In genomic region chr21:41219498-41220207, GRCh38 we compare ENCODE assay signal across 30 cellular contexts. TPM values are rescaled to one million over a fixed set of nuclear protein-coding genes. Genes with fewer than 3 reads are reported as not detected.
DNase-seq lines count a peak whose midpoint lies in the region; ATAC-seq and TF ChIP-seq lines count a peak whose summit lies in the region.
"Had no signal": no experiment of that assay in that cellular context is flagged by ENCODE, and none has a peak within 500 bp of the region (broad histone marks: within the 10 kb centered on the region; RNA-seq: fewer than 3 reads in every experiment).

No MANE protein-coding gene starts in this region.

- H3K27me3 ChIP-seq in esophagus squamous epithelium, result no peaks in the 10 kb centered on the region
- H3K27me3 ChIP-seq: cardiac muscle cell, colonic mucosa, SJCRH30, upper lobe of left lung had no signal

- no peaks in the 10 kb centered on the region for H3K27me3 Mint-ChIP-seq in WTC11 (ENCODE audit: low read depth)
- H3K27me3 Mint-ChIP-seq: CD4-positive, CD25-positive, alpha-beta regulatory T cell had no signal

- no peaks in the 10 kb centered on the region; the same call in 1 of the 2 replicates for H3K36me3 Mint-ChIP-seq in WTC11
- H3K36me3 Mint-ChIP-seq: activated naive CD4-positive, alpha-beta T cell treated with anti-CD3 and anti-CD28 coated beads, Interleukin-2, amount 10 ng/mL, durations not matched to agents 7 days and 5 days; CD4-positive, CD25-positive, alpha-beta regulatory T cell had no signal

- H3K4me3 Mint-ChIP-seq in WTC11, result no peak overlapping the region
- H3K4me3 Mint-ChIP-seq: activated CD8-positive, alpha-beta T cell treated with anti-CD3 and anti-CD28 coated beads, Interleukin-2, amount 10 ng/mL, durations not matched to agents 7 days and 5 days; activated naive CD4-positive, alpha-beta T cell treated with anti-CD3 and anti-CD28 coated beads, Interleukin-2, amount 10 ng/mL, durations not matched to agents 7 days and 5 days; activated T-helper 17 cell treated with anti-CD3 and anti-CD28 coated beads, Interleukin-2, amount 50 U/mL, for 72 hours; CD4-positive, CD25-positive, alpha-beta regulatory T cell had no signal

- no peaks in the 10 kb centered on the region for H3K9me3 Mint-ChIP-seq in WTC11
- H3K9me3 Mint-ChIP-seq: activated naive CD4-positive, alpha-beta T cell treated with anti-CD3 and anti-CD28 coated beads, Interleukin-2, amount 10 ng/mL, durations not matched to agents 7 days and 5 days; activated T-helper 17 cell treated with anti-CD3 and anti-CD28 coated beads, Interleukin-2, amount 50 U/mL, for 72 hours had no signal

- POLR2A ChIA-PET in WTC11 (lab: Charles Lee), result no interaction called here

- TF ChIP-seq CTCF in WTC11 (IDR thresholded peaks at IDR 0.05) (no peak), esophagus squamous epithelium (IDR thresholded peaks at IDR 0.05) (no peak)

- intact Hi-C loops in esophagus squamous epithelium (cut with DNase I), result no loop called here

- H3K4me1 Mint-ChIP-seq in WTC11, result 0 out of 2 replicates have a peak, but pooled peaks cover 8% of the 10 kb centered on the region
- H3K4me1 Mint-ChIP-seq: activated naive CD4-positive, alpha-beta T cell treated with anti-CD3 and anti-CD28 coated beads, Interleukin-2, amount 10 ng/mL, durations not matched to agents 7 days and 5 days; activated T-helper 17 cell treated with anti-CD3 and anti-CD28 coated beads, Interleukin-2, amount 50 U/mL, for 72 hours; CD4-positive, CD25-positive, alpha-beta regulatory T cell had no signal

- H3K36me3 ChIP-seq in esophagus squamous epithelium, result no peaks in the 10 kb centered on the region
- H3K36me3 ChIP-seq: cardiac muscle cell, colonic mucosa, SJCRH30, upper lobe of left lung had no signal

- CTCF ChIA-PET in WTC11 (lab: Charles Lee), result interaction anchor here (0.5 kb wide), 1 partner anchor 10 kb away, joined by 3 read pairs; no protein-coding TSS in a partner anchor

- H3K4me1 ChIP-seq in esophagus squamous epithelium, result peaks cover 4 to 46% (median 7%) of the 10 kb centered on the region in 3 donors
- H3K4me1 ChIP-seq: colonic mucosa, psoas muscle, SJCRH30, upper lobe of left lung had no signal

- WGBS in esophagus squamous epithelium, 2 donors, result 86 to 91% methylated on average over 9 to 14 of the region's 14 CpGs

- H3K27ac ChIP-seq in esophagus squamous epithelium, result peak overlapping the region; percentile 50 to 67 (median 60)
- H3K27ac ChIP-seq: cardiac muscle cell, colonic mucosa, psoas muscle, SJCRH30, upper lobe of left lung had no signal

- H3K27ac Mint-ChIP-seq in WTC11, result peak overlapping the region; percentile 50; the same call in 1 of the 2 replicates
- H3K27ac Mint-ChIP-seq: activated CD8-positive, alpha-beta T cell treated with anti-CD3 and anti-CD28 coated beads, Interleukin-2, amount 10 ng/mL, durations not matched to agents 7 days and 5 days; activated naive CD4-positive, alpha-beta T cell treated with anti-CD3 and anti-CD28 coated beads, Interleukin-2, amount 10 ng/mL, durations not matched to agents 7 days and 5 days; activated T-helper 17 cell treated with anti-CD3 and anti-CD28 coated beads, Interleukin-2, amount 50 U/mL, for 72 hours; CD4-positive, CD25-positive, alpha-beta regulatory T cell had no signal

- H3K9me3 ChIP-seq in esophagus squamous epithelium, result no peaks in the 10 kb centered on the region
- H3K9me3 ChIP-seq: colonic mucosa, psoas muscle, SJCRH30, upper lobe of left lung had no signal

- ATAC-seq in WTC11, result no peak
- ATAC-seq: activated CD8-positive, alpha-beta T cell treated with anti-CD3 and anti-CD28 coated beads, Interleukin-2, amount 10 ng/mL, durations not matched to agents 7 days and 5 days; activated T-helper 17 cell treated with anti-CD3 and anti-CD28 coated beads, Interleukin-2, amount 50 U/mL, for 72 hours; left ventricle myocardium superior; psoas muscle had no signal

- no peak for TF ChIP-seq POLR2A in esophagus squamous epithelium (IDR thresholded peaks at IDR 0.05)

- H3K4me3 ChIP-seq in esophagus squamous epithelium, result no peak overlapping the region
- H3K4me3 ChIP-seq: cardiac muscle cell, colonic mucosa, psoas muscle, SJCRH30, upper lobe of left lung had no signal

- DNase-seq in SIG-M5 treated with dmso at 0.1 percent for 504 hours (lab: John Stamatoyannopoulos, UW; ENCODE audit: unreplicated experiment), result peak; percentile 38
- DNase-seq in SIG-M5 (lab: John Stamatoyannopoulos, UW), result no peak
- DNase-seq in WTC11 (ENCODE audit: low spot score), result no peak
- no peak for DNase-seq in esophagus squamous epithelium (lab: John Stamatoyannopoulos, UW)
- DNase-seq in DMS79 (lab: John Stamatoyannopoulos, UW), result no peak
- DNase-seq in COLO668 (lab: John Stamatoyannopoulos, UW; ENCODE audit: unreplicated experiment), result no peak
- no peak for DNase-seq in GM19238 (ENCODE audit: insufficient read length, low spot score)
- no peak for DNase-seq in hippocampal formation (lab: John Stamatoyannopoulos, UW)
- DNase-seq: activated CD4-positive, alpha-beta T cell treated with anti-CD3 and anti-CD28 coated beads for 4 hours; activated CD8-positive, alpha-beta T cell treated with anti-CD3 and anti-CD28 coated beads, Interleukin-2, amount 10 ng/mL, durations not matched to agents 7 days and 5 days; activated naive CD4-positive, alpha-beta T cell treated with anti-CD3 and anti-CD28 coated beads, Interleukin-2, amount 10 ng/mL, durations not matched to agents 7 days and 5 days; CD4-positive, CD25-positive, alpha-beta regulatory T cell; colonic mucosa; effector CD4-positive, alpha-beta T cell; EL; glutamatergic neuron; GOT3; islet precursor cell; left ventricle myocardium superior; NCI-H1105; NCI-H2029; NCI-H2227 treated with DMSO at 0.1 percent for 48 hours; psoas muscle; SJCRH30; stimulated activated CD4-positive, alpha-beta T cell treated with anti-CD3 and anti-CD28 coated beads, Interleukin-4, amount 100 ng/mL, for 4 hours; SW 1271; T-helper 9 cell; upper lobe of left lung had no signal

TF ChIP-seq in WTC11, 78 proteins besides CTCF, POLR2A, EP300 and RAD21 (continues in another document):
- TF ChIP-seq E2F5 (CRISPR knock-in tag; IDR thresholded peaks at IDR 0.05) (no peak), E2F1 (CRISPR knock-in tag; IDR thresholded peaks at IDR 0.05) (no peak), ARID4B (CRISPR knock-in tag; IDR thresholded peaks at IDR 0.05; ENCODE audit: borderline replicate concordance) (no peak), CDX4 (CRISPR knock-in tag; IDR thresholded peaks at IDR 0.05; ENCODE audit: borderline replicate concordance) (no peak), ELF4 (CRISPR knock-in tag; IDR thresholded peaks at IDR 0.05; ENCODE audit: low read depth) (no peak)

RNA-seq across cellular contexts. Expression of gene BACE2, which starts 51.7 kb away (rescaled TPM):
- total RNA-seq in WTC11 (2021) (9.8 to 11.8 TPM (median 11.1 TPM) in 3 replicates), esophagus squamous epithelium (10 to 100 TPM; 32.8 to 51.5 (median 47.1) TPM)
- total RNA-seq: SJCRH30 had no signal
